ENCODE assay signal across 32 cellular contexts in the genomic region with DNA sequence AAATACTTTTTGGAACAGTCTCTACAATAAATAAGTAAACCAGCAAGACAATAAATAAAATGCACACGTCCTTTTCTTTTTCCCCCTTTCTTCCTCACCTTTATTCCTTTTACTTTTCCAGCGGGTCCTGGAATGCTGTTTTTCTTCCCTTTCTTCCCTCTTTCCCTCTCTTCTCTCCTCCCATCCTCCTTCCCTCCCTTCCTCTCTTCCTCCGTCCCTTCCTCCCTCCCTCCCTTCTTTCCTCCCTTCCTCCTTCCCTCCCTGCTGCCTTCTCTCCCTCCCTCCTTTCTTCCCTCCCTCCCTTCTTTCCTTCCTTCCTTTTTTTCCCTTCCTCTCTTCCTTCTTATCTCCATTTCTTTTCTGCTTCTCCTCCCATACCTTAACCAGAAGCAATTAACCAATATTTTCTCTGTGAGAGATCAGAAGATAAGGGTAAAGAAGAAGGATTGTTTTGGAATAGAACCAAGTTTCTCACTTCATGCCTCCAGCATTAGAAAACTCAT. TPM values are rescaled to one million over a fixed set of nuclear protein-coding genes. Genes with fewer than 3 reads are reported as not detected.
DNase-seq lines count a peak whose midpoint lies in the region; ATAC-seq and TF ChIP-seq lines count a peak whose summit lies in the region.
"Had no signal": no experiment of that assay in that cellular context is flagged by ENCODE, and none has a peak within 500 bp of the region (broad histone marks: within the 10 kb centered on the region; RNA-seq: fewer than 3 reads in every experiment).

No MANE protein-coding gene starts in this region.

- H3K27me3 ChIP-seq in suprapubic skin = no peaks in the 10 kb centered on the region
- H3K27me3 ChIP-seq: cardiac muscle cell, left lung had no signal

- CTCF ChIA-PET in activated CD4-positive, alpha-beta T cell treated with anti-CD3 and anti-CD28 coated beads, Interleukin-2, amount 10 ng/mL, durations not matched to agents 7 days and 5 days (lab: Charles Lee) = interaction anchor here (1.0 kb wide), 1 partner anchor 522 kb away, joined by 3 read pairs; no protein-coding TSS in a partner anchor

- intact Hi-C loops in activated CD4-positive, alpha-beta T cell treated with anti-CD3 and anti-CD28 coated beads, Interleukin-2, amount 10 ng/mL, durations not matched to agents 24 days and 14 days (cut with micrococcal nuclease) = no loop called here

- DNase-seq in activated CD4-positive, alpha-beta T cell treated with anti-CD3 and anti-CD28 coated beads, Interleukin-2, amount 10 ng/mL, durations not matched to agents 24 days and 14 days = no peak
- DNase-seq in activated CD4-positive, alpha-beta T cell treated with anti-CD3 and anti-CD28 coated beads, Interleukin-2, amount 10 ng/mL, durations not matched to agents 7 days and 5 days = no peak
- DNase-seq in memory B cell (ENCODE audit: low spot score in 2 of 2) (no peak), suprapubic skin (ENCODE audit: low spot score in 2 of 2) (no peak), DMS79 treated with DMSO at 0.1 percent for 48 hours (lab: John Stamatoyannopoulos, UW) (no peak), EL (no peak)
- DNase-seq: activated CD4-positive, alpha-beta memory T cell treated with anti-CD3 and anti-CD28 coated beads, Interleukin-2, amount 10 ng/mL, durations not matched to agents 7 days and 5 days; activated CD4-positive, CD25-positive, alpha-beta regulatory T cell treated with anti-CD3 and anti-CD28 coated beads, Interleukin-2, amount 50 U/mL, for 72 hours; activated CD8-positive, alpha-beta memory T cell treated with anti-CD3 and anti-CD28 coated beads, Interleukin-2, amount 50 U/mL, for 4 hours; aorta; effector memory CD8-positive, alpha-beta T cell; erythroblast; glutamatergic neuron; left lung; mesenchymal stem cell; MM.1S; NCI-H1417 treated with DMSO at 0.1 percent for 48 hours; NCI-H2081; NCI-H2227 treated with DMSO at 0.1 percent for 48 hours; NCI-H526 treated with DMSO at 0.1 percent for 48 hours; Right ventricle myocardium superior; stimulated activated CD4-positive, alpha-beta T cell treated with anti-CD3 and anti-CD28 coated beads, Interleukin-12 subunit alpha, Interleukin-12 subunit beta, amount 100 ng/mL, for 4 hours; stimulated activated CD4-positive, alpha-beta T cell treated with anti-CD3 and anti-CD28 coated beads, Interleukin-2, amount 100 ng/mL, for 48 hours; T-helper 2 cell had no signal

- peak overlapping the region; percentile 39 for H3K27ac Mint-ChIP-seq in activated CD4-positive, alpha-beta T cell treated with anti-CD3 and anti-CD28 coated beads, Interleukin-2, amount 10 ng/mL, durations not matched to agents 24 days and 14 days
- H3K27ac Mint-ChIP-seq in activated CD4-positive, alpha-beta T cell treated with anti-CD3 and anti-CD28 coated beads, Interleukin-2, amount 10 ng/mL, durations not matched to agents 7 days and 5 days = no peak overlapping the region
- H3K27ac Mint-ChIP-seq in memory B cell = peak overlapping the region; percentile 50
- H3K27ac Mint-ChIP-seq: activated CD4-positive, alpha-beta memory T cell treated with anti-CD3 and anti-CD28 coated beads, Interleukin-2, amount 10 ng/mL, durations not matched to agents 7 days and 5 days; effector memory CD8-positive, alpha-beta T cell had no signal

- H3K9me3 Mint-ChIP-seq in activated CD4-positive, alpha-beta T cell treated with anti-CD3 and anti-CD28 coated beads, Interleukin-2, amount 10 ng/mL, durations not matched to agents 24 days and 14 days = peaks cover 4% of the 10 kb centered on the region
- H3K9me3 Mint-ChIP-seq in activated CD4-positive, alpha-beta T cell treated with anti-CD3 and anti-CD28 coated beads, Interleukin-2, amount 10 ng/mL, durations not matched to agents 7 days and 5 days = no peaks in the 10 kb centered on the region
- H3K9me3 Mint-ChIP-seq in memory B cell = no peaks in the 10 kb centered on the region
- H3K9me3 Mint-ChIP-seq: activated CD4-positive, alpha-beta memory T cell treated with anti-CD3 and anti-CD28 coated beads, Interleukin-2, amount 10 ng/mL, durations not matched to agents 7 days and 5 days; effector memory CD8-positive, alpha-beta T cell had no signal

- POLR2A ChIA-PET in activated CD4-positive, alpha-beta T cell treated with anti-CD3 and anti-CD28 coated beads, Interleukin-2, amount 10 ng/mL, durations not matched to agents 7 days and 5 days (lab: Charles Lee) = no interaction called here

- peaks cover 37% of the 10 kb centered on the region for H3K4me1 Mint-ChIP-seq in activated CD4-positive, alpha-beta T cell treated with anti-CD3 and anti-CD28 coated beads, Interleukin-2, amount 10 ng/mL, durations not matched to agents 24 days and 14 days
- peaks cover 39% of the 10 kb centered on the region for H3K4me1 Mint-ChIP-seq in activated CD4-positive, alpha-beta T cell treated with anti-CD3 and anti-CD28 coated beads, Interleukin-2, amount 10 ng/mL, durations not matched to agents 7 days and 5 days
- H3K4me1 Mint-ChIP-seq in memory B cell = peaks cover 12% of the 10 kb centered on the region

- H3K27ac ChIP-seq in VCaP (peak overlapping the region; percentile 98), suprapubic skin (peak overlapping the region; percentile 20)
- H3K27ac ChIP-seq: KMS-11 had no signal

- no peaks in the 10 kb centered on the region for H3K27me3 Mint-ChIP-seq in activated CD4-positive, alpha-beta T cell treated with anti-CD3 and anti-CD28 coated beads, Interleukin-2, amount 10 ng/mL, durations not matched to agents 24 days and 14 days
- H3K27me3 Mint-ChIP-seq in activated CD4-positive, alpha-beta T cell treated with anti-CD3 and anti-CD28 coated beads, Interleukin-2, amount 10 ng/mL, durations not matched to agents 7 days and 5 days = no peaks in the 10 kb centered on the region
- peaks cover 3% of the 10 kb centered on the region for H3K27me3 Mint-ChIP-seq in memory B cell
- H3K27me3 Mint-ChIP-seq: activated CD4-positive, alpha-beta memory T cell treated with anti-CD3 and anti-CD28 coated beads, Interleukin-2, amount 10 ng/mL, durations not matched to agents 7 days and 5 days; effector memory CD8-positive, alpha-beta T cell had no signal

- peaks cover 49% of the 10 kb centered on the region for H3K4me1 ChIP-seq in suprapubic skin

- 44% methylated on average over 3 of the region's 3 CpGs for WGBS in suprapubic skin

- H3K9me3 ChIP-seq in suprapubic skin = no peaks in the 10 kb centered on the region
- H3K9me3 ChIP-seq: left lung had no signal

- no peak for TF ChIP-seq EP300 in suprapubic skin (IDR thresholded peaks at IDR 0.05)

- H3K36me3 ChIP-seq in suprapubic skin = no peaks in the 10 kb centered on the region
- H3K36me3 ChIP-seq: cardiac muscle cell had no signal

- peaks cover 13% of the 10 kb centered on the region for H3K36me3 Mint-ChIP-seq in activated CD4-positive, alpha-beta T cell treated with anti-CD3 and anti-CD28 coated beads, Interleukin-2, amount 10 ng/mL, durations not matched to agents 24 days and 14 days (ENCODE audit: low read depth)
- peaks cover 6% of the 10 kb centered on the region for H3K36me3 Mint-ChIP-seq in activated CD4-positive, alpha-beta T cell treated with anti-CD3 and anti-CD28 coated beads, Interleukin-2, amount 10 ng/mL, durations not matched to agents 7 days and 5 days (ENCODE audit: low read depth)
- peaks cover 4% of the 10 kb centered on the region for H3K36me3 Mint-ChIP-seq in memory B cell

- TF ChIP-seq POLR2A in suprapubic skin (IDR thresholded peaks at IDR 0.05) = no peak

- ATAC-seq in memory B cell (ENCODE audit: low read depth) = no peak
- no peak for ATAC-seq in HG02798 (IDR thresholded peaks at IDR 0.05; ENCODE audit: poor library complexity, unreplicated experiment)
- ATAC-seq: activated naive CD4-positive, alpha-beta T cell treated with anti-CD3 and anti-CD28 coated beads, Interleukin-2, amount 50 U/mL, for 72 hours; effector memory CD8-positive, alpha-beta T cell; sciatic nerve had no signal

- no peak overlapping the region for H3K4me3 Mint-ChIP-seq in activated CD4-positive, alpha-beta T cell treated with anti-CD3 and anti-CD28 coated beads, Interleukin-2, amount 10 ng/mL, durations not matched to agents 24 days and 14 days
- H3K4me3 Mint-ChIP-seq in activated CD4-positive, alpha-beta T cell treated with anti-CD3 and anti-CD28 coated beads, Interleukin-2, amount 10 ng/mL, durations not matched to agents 7 days and 5 days = no peak overlapping the region
- no peak overlapping the region for H3K4me3 Mint-ChIP-seq in memory B cell
- H3K4me3 Mint-ChIP-seq: activated CD4-positive, alpha-beta memory T cell treated with anti-CD3 and anti-CD28 coated beads, Interleukin-2, amount 10 ng/mL, durations not matched to agents 7 days and 5 days; effector memory CD8-positive, alpha-beta T cell had no signal

- no peak for TF ChIP-seq CTCF in VCaP (conservative IDR thresholded peaks at IDR 0.05)
- TF ChIP-seq CTCF in suprapubic skin (IDR thresholded peaks at IDR 0.05) = no peak

- H3K4me3 ChIP-seq in suprapubic skin = no peak overlapping the region
- H3K4me3 ChIP-seq: cardiac muscle cell, left lung had no signal

RNA-seq across cellular contexts. Expression of a gene that starts 3.3 kb away (rescaled TPM):
- 1.1 TPM in 2 replicates for total RNA-seq in activated CD4-positive, alpha-beta T cell treated with anti-CD3 and anti-CD28 coated beads, Interleukin-2, amount 10 ng/mL, durations not matched to agents 24 days and 14 days
- total RNA-seq in activated CD4-positive, alpha-beta T cell treated with anti-CD3 and anti-CD28 coated beads, Interleukin-2, amount 10 ng/mL, durations not matched to agents 7 days and 5 days = 1 to 10 TPM; 1.5 to 2.7 TPM
- total RNA-seq in suprapubic skin = 100 to 1,000 TPM in 1 of 4 donors, 10 to 100 TPM in 3; 49.2 to 116 (median 77.8) TPM

RNA-seq across cellular contexts. Expression of a gene that starts 8.9 kb away (rescaled TPM):
- 39.5 and 41.0 TPM in 2 replicates for total RNA-seq in activated CD4-positive, alpha-beta T cell treated with anti-CD3 and anti-CD28 coated beads, Interleukin-2, amount 10 ng/mL, durations not matched to agents 24 days and 14 days
- 10 to 100 TPM; 29.6 to 30.6 TPM for total RNA-seq in activated CD4-positive, alpha-beta T cell treated with anti-CD3 and anti-CD28 coated beads, Interleukin-2, amount 10 ng/mL, durations not matched to agents 7 days and 5 days
- total RNA-seq in suprapubic skin = 10 to 100 TPM; 29.5 to 71.3 (median 49.8) TPM

RNA-seq across cellular contexts. Expression of a gene that starts 17.6 kb away (rescaled TPM):
- total RNA-seq in activated CD4-positive, alpha-beta T cell treated with anti-CD3 and anti-CD28 coated beads, Interleukin-2, amount 10 ng/mL, durations not matched to agents 24 days and 14 days = 0.28 and 0.42 TPM in 2 replicates
- under 1 TPM; 0.32 to 0.52 TPM for total RNA-seq in activated CD4-positive, alpha-beta T cell treated with anti-CD3 and anti-CD28 coated beads, Interleukin-2, amount 10 ng/mL, durations not matched to agents 7 days and 5 days
- total RNA-seq in suprapubic skin = 100 to 1,000 TPM in 3 of 4 donors, 10 to 100 TPM in 1; 92.5 to 185 (median 137) TPM

RNA-seq across cellular contexts. Expression of a gene that starts 19.3 kb away (rescaled TPM):
- not detected in 2 replicates for total RNA-seq in activated CD4-positive, alpha-beta T cell treated with anti-CD3 and anti-CD28 coated beads, Interleukin-2, amount 10 ng/mL, durations not matched to agents 24 days and 14 days
- not detected for total RNA-seq in activated CD4-positive, alpha-beta T cell treated with anti-CD3 and anti-CD28 coated beads, Interleukin-2, amount 10 ng/mL, durations not matched to agents 7 days and 5 days
- total RNA-seq in suprapubic skin = 10 to 100 TPM; 12.5 to 34.7 (median 26.1) TPM
- total RNA-seq: activated CD4-positive, alpha-beta memory T cell treated with anti-CD3 and anti-CD28 coated beads, Interleukin-2, amount 10 ng/mL, durations not matched to agents 7 days and 5 days; activated naive CD4-positive, alpha-beta T cell treated with anti-CD3 and anti-CD28 coated beads, Interleukin-2, amount 50 U/mL, for 72 hours; cardiac muscle cell; H1; left lung; myocyte had no signal

RNA-seq across cellular contexts. Expression of a gene that starts 34.3 kb away (rescaled TPM):
- total RNA-seq in activated CD4-positive, alpha-beta T cell treated with anti-CD3 and anti-CD28 coated beads, Interleukin-2, amount 10 ng/mL, durations not matched to agents 24 days and 14 days = 22.7 and 23.4 TPM in 2 replicates
- total RNA-seq in activated CD4-positive, alpha-beta T cell treated with anti-CD3 and anti-CD28 coated beads, Interleukin-2, amount 10 ng/mL, durations not matched to agents 7 days and 5 days = 10 to 100 TPM; 13.9 to 16.0 TPM
- total RNA-seq in suprapubic skin = 10 to 100 TPM; 18.9 to 46.7 (median 26.0) TPM

Comparison
In these comparisons a context has a peak if more than half of its experiments do, and no peak if none do; other contexts are left out.
1. RNA of a gene that starts 3.3 kb away (total RNA-seq): 49.2 to 116 TPM in suprapubic skin; 1.5 to 2.7 TPM in activated CD4-positive, alpha-beta T cell treated with anti-CD3 and anti-CD28 coated beads, Interleukin-2, amount 10 ng/mL, durations not matched to agents 7 days and 5 days and 1.1 TPM in activated CD4-positive, alpha-beta T cell treated with anti-CD3 and anti-CD28 coated beads, Interleukin-2, amount 10 ng/mL, durations not matched to agents 24 days and 14 days; every median in the first group is over 10 times any median in the second.
2. RNA of a gene that starts 17.6 kb away (total RNA-seq): 92.5 to 185 TPM in suprapubic skin; 0.32 to 0.52 TPM in activated CD4-positive, alpha-beta T cell treated with anti-CD3 and anti-CD28 coated beads, Interleukin-2, amount 10 ng/mL, durations not matched to agents 7 days and 5 days and 0.28 to 0.42 TPM in activated CD4-positive, alpha-beta T cell treated with anti-CD3 and anti-CD28 coated beads, Interleukin-2, amount 10 ng/mL, durations not matched to agents 24 days and 14 days; every median in the first group is over 10 times any median in the second.